8 cellular contexts compared by ENCODE assay signal in genomic region chr14:99564256-99564902, GRCh38. TPM values are rescaled to one million over a fixed set of nuclear protein-coding genes. Genes with fewer than 3 reads are reported as not detected.
DNase-seq lines count a peak whose midpoint lies in the region; ATAC-seq and TF ChIP-seq lines count a peak whose summit lies in the region.

No MANE protein-coding gene starts in this region.

- no peaks in the 10 kb centered on the region for H3K36me3 Mint-ChIP-seq in progenitor cell of endocrine pancreas (ENCODE audit: insufficient read depth)
- no peaks in the 10 kb centered on the region for H3K36me3 Mint-ChIP-seq in natural killer cell treated with Interleukin-12 subunit alpha and Interleukin-12 subunit beta and Interleukin-15 and Interleukin-18, amount 100 ng/mL, for 72 hours
- H3K36me3 Mint-ChIP-seq in activated CD8-positive, alpha-beta T cell treated with anti-CD3 and anti-CD28 coated beads, Interleukin-2, amount 10 ng/mL, durations not matched to agents 7 days and 5 days (ENCODE audit: low read depth): no peaks in the 10 kb centered on the region

- no peaks in the 10 kb centered on the region for H3K9me3 Mint-ChIP-seq in progenitor cell of endocrine pancreas (ENCODE audit: low read depth)
- H3K9me3 Mint-ChIP-seq in natural killer cell treated with Interleukin-12 subunit alpha and Interleukin-12 subunit beta and Interleukin-15 and Interleukin-18, amount 100 ng/mL, for 72 hours: no peaks in the 10 kb centered on the region
- H3K9me3 Mint-ChIP-seq in activated CD8-positive, alpha-beta T cell treated with anti-CD3 and anti-CD28 coated beads, Interleukin-2, amount 10 ng/mL, durations not matched to agents 7 days and 5 days (ENCODE audit: insufficient read depth): no peaks in the 10 kb centered on the region

- H3K27me3 Mint-ChIP-seq in progenitor cell of endocrine pancreas: no peaks in the 10 kb centered on the region
- H3K27me3 Mint-ChIP-seq in natural killer cell treated with Interleukin-12 subunit alpha and Interleukin-12 subunit beta and Interleukin-15 and Interleukin-18, amount 100 ng/mL, for 72 hours: peaks cover 0 to 3% of the 10 kb centered on the region in 2 donors
- no peaks in the 10 kb centered on the region for H3K27me3 Mint-ChIP-seq in activated CD8-positive, alpha-beta T cell treated with anti-CD3 and anti-CD28 coated beads, Interleukin-2, amount 10 ng/mL, durations not matched to agents 7 days and 5 days (ENCODE audit: low read depth)

- peaks cover 47% of the 10 kb centered on the region for H3K4me1 Mint-ChIP-seq in progenitor cell of endocrine pancreas (ENCODE audit: low read depth)
- H3K4me1 Mint-ChIP-seq in natural killer cell treated with Interleukin-12 subunit alpha and Interleukin-12 subunit beta and Interleukin-15 and Interleukin-18, amount 100 ng/mL, for 72 hours (ENCODE audit: low read depth in 2 of 2): peaks cover 0 to 3% of the 10 kb centered on the region in 2 donors
- H3K4me1 Mint-ChIP-seq in activated CD8-positive, alpha-beta T cell treated with anti-CD3 and anti-CD28 coated beads, Interleukin-2, amount 10 ng/mL, durations not matched to agents 7 days and 5 days (ENCODE audit: low read depth): no peaks in the 10 kb centered on the region

- DNase-seq in DMS53 (lab: John Stamatoyannopoulos, UW) (peak; percentile 75), NCI-H748 (lab: John Stamatoyannopoulos, UW; ENCODE audit: unreplicated experiment) (peak; percentile 88), fibroblast of pulmonary artery (ENCODE audit: low read depth) (peak; percentile 91), progenitor cell of endocrine pancreas (ENCODE audit: low spot score, unreplicated experiment) (no peak)
- DNase-seq in natural killer cell treated with Interleukin-12 subunit alpha and Interleukin-12 subunit beta and Interleukin-15 and Interleukin-18, amount 100 ng/mL, for 72 hours (ENCODE audit: low spot score): no peak
- DNase-seq in activated CD8-positive, alpha-beta memory T cell treated with anti-CD3 and anti-CD28 coated beads, Interleukin-2, amount 50 U/mL, for 48 hours: no peak
- no peak for DNase-seq in activated CD8-positive, alpha-beta T cell treated with anti-CD3 and anti-CD28 coated beads, Interleukin-2, amount 10 ng/mL, durations not matched to agents 7 days and 5 days

- peak overlapping the region; percentile 59 for H3K27ac Mint-ChIP-seq in progenitor cell of endocrine pancreas
- no peak overlapping the region for H3K27ac Mint-ChIP-seq in natural killer cell treated with Interleukin-12 subunit alpha and Interleukin-12 subunit beta and Interleukin-15 and Interleukin-18, amount 100 ng/mL, for 72 hours
- no peak overlapping the region for H3K27ac Mint-ChIP-seq in activated CD8-positive, alpha-beta T cell treated with anti-CD3 and anti-CD28 coated beads, Interleukin-2, amount 10 ng/mL, durations not matched to agents 7 days and 5 days

- no peak for TF ChIP-seq CTCF in fibroblast of pulmonary artery (IDR thresholded peaks at IDR 0.05; ENCODE audit: low read length, missing control alignments)
- no peak for TF ChIP-seq CTCF in progenitor cell of endocrine pancreas (IDR thresholded peaks at IDR 0.05; ENCODE audit: unreplicated experiment)

- ATAC-seq in HG03442 (IDR thresholded peaks at IDR 0.05; ENCODE audit: unreplicated experiment): no peak
- no peak for ATAC-seq in natural killer cell treated with Interleukin-12 subunit alpha and Interleukin-12 subunit beta and Interleukin-15 and Interleukin-18, amount 100 ng/mL, for 72 hours
- ATAC-seq in activated CD8-positive, alpha-beta T cell treated with anti-CD3 and anti-CD28 coated beads, Interleukin-2, amount 10 ng/mL, durations not matched to agents 7 days and 5 days: no peak

- H3K4me3 ChIP-seq in fibroblast of pulmonary artery (replicated peaks; ENCODE audit: low read depth, low read length): no peak overlapping the region

- H3K4me3 Mint-ChIP-seq in progenitor cell of endocrine pancreas (ENCODE audit: low read depth): no peak overlapping the region
- no peak overlapping the region for H3K4me3 Mint-ChIP-seq in natural killer cell treated with Interleukin-12 subunit alpha and Interleukin-12 subunit beta and Interleukin-15 and Interleukin-18, amount 100 ng/mL, for 72 hours
- H3K4me3 Mint-ChIP-seq in activated CD8-positive, alpha-beta T cell treated with anti-CD3 and anti-CD28 coated beads, Interleukin-2, amount 10 ng/mL, durations not matched to agents 7 days and 5 days: no peak overlapping the region

- POLR2A ChIA-PET in activated CD8-positive, alpha-beta T cell treated with anti-CD3 and anti-CD28 coated beads, Interleukin-2, amount 10 ng/mL, durations not matched to agents 7 days and 5 days (lab: Charles Lee): no interaction called here

- CTCF ChIA-PET in activated CD8-positive, alpha-beta T cell treated with anti-CD3 and anti-CD28 coated beads, Interleukin-2, amount 10 ng/mL, durations not matched to agents 7 days and 5 days (lab: Charles Lee): no interaction called here

RNA-seq across cellular contexts. Expression of gene CCDC85C, which starts 39.6 kb away (rescaled TPM):
- 43.6 and 44.9 TPM in 2 replicates for total RNA-seq in progenitor cell of endocrine pancreas
- 1 to 10 TPM; 2.7 to 3.6 TPM for total RNA-seq in natural killer cell treated with Interleukin-12 subunit alpha and Interleukin-12 subunit beta and Interleukin-15 and Interleukin-18, amount 100 ng/mL, for 72 hours
- total RNA-seq in activated CD8-positive, alpha-beta T cell treated with anti-CD3 and anti-CD28 coated beads, Interleukin-2, amount 10 ng/mL, durations not matched to agents 7 days and 5 days: 1 to 10 TPM; 7.5 to 8.9 TPM

Comparison
In these comparisons a context has a peak if more than half of its experiments do, and no peak if none do; other contexts are left out.
1. DNase-seq: peak in DMS53 (single experiment), NCI-H748 (single experiment) and fibroblast of pulmonary artery (single experiment); none in progenitor cell of endocrine pancreas (single experiment), natural killer cell treated with Interleukin-12 subunit alpha and Interleukin-12 subunit beta and Interleukin-15 and Interleukin-18, amount 100 ng/mL, for 72 hours (single experiment), activated CD8-positive, alpha-beta memory T cell treated with anti-CD3 and anti-CD28 coated beads, Interleukin-2, amount 50 U/mL, for 48 hours (single experiment) and activated CD8-positive, alpha-beta T cell treated with anti-CD3 and anti-CD28 coated beads, Interleukin-2, amount 10 ng/mL, durations not matched to agents 7 days and 5 days (single experiment).